In the genomic region with DNA sequence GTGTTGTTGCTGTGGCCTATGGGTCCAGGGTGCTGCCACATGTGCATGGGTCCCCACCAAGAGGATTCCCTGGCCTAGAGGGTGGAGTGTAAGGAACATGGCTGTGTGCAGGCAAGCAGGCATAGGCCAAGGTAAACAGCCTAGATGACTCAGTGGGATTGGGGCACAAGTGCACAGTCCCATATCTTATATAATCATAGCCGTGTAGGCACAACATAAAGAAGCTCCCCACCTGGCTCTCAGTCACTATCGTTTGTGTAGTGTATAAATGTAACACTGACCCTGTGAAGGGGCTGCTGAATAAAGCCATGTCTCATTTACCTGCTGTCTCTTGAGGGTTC, we compare ENCODE assay signal across 10 cellular contexts. TPM values are rescaled to one million over a fixed set of nuclear protein-coding genes. Genes with fewer than 3 reads are reported as not detected.
DNase-seq lines count a peak whose midpoint lies in the region; ATAC-seq and TF ChIP-seq lines count a peak whose summit lies in the region.
"Had no signal": no experiment of that assay in that cellular context is flagged by ENCODE, and none has a peak within 500 bp of the region (broad histone marks: within the 10 kb centered on the region; RNA-seq: fewer than 3 reads in every experiment).

No MANE protein-coding gene starts in this region.

- no peaks in the 10 kb centered on the region for H3K9me2 ChIP-seq in Loucy (replicated peaks; ENCODE audit: low read depth, low read length)

- ATAC-seq in T-helper 17 cell, result no peak

- peaks cover 5% of the 10 kb centered on the region for H3K4me1 Mint-ChIP-seq in T-helper 17 cell
- no peaks in the 10 kb centered on the region for H3K4me1 Mint-ChIP-seq in neural crest cell
- H3K4me1 Mint-ChIP-seq in activated T-helper 1 cell treated with anti-CD3 and anti-CD28 coated beads, Interleukin-12 subunit alpha, Interleukin-12 subunit beta, Interleukin-2, Interleukin-4 antibody, amounts not matched to agents 30 ng/mL and 10 ng/mL and 1 ng/mL, durations not matched to agents 14 hours and 24 hours and 36 hours (ENCODE audit: low read depth), result no peaks in the 10 kb centered on the region

- H3K9me3 ChIP-seq in Loucy (ENCODE audit: insufficient read depth, low read depth, low read length) (no peaks in the 10 kb centered on the region), T-helper 17 cell (ENCODE audit: control insufficient read depth, low read length, poor library complexity, severe bottlenecking) (no peaks in the 10 kb centered on the region)
- H3K9me3 ChIP-seq: HAP-1 had no signal

- no peaks in the 10 kb centered on the region for H3K27me3 Mint-ChIP-seq in T-helper 17 cell
- peaks cover 8% of the 10 kb centered on the region for H3K27me3 Mint-ChIP-seq in neural crest cell (ENCODE audit: low read depth)
- H3K27me3 Mint-ChIP-seq in activated T-helper 1 cell treated with anti-CD3 and anti-CD28 coated beads, Interleukin-12 subunit alpha, Interleukin-12 subunit beta, Interleukin-2, Interleukin-4 antibody, amounts not matched to agents 30 ng/mL and 10 ng/mL and 1 ng/mL, durations not matched to agents 14 hours and 24 hours and 36 hours (ENCODE audit: insufficient read depth), result no peaks in the 10 kb centered on the region
- H3K27me3 Mint-ChIP-seq: B cell; CD4-positive, alpha-beta memory T cell had no signal

- H3K79me2 ChIP-seq in Loucy (ENCODE audit: insufficient read depth, low read length), result no peaks in the 10 kb centered on the region

- TF ChIP-seq CTCF in Loucy (conservative IDR thresholded peaks at IDR 0.05; ENCODE audit: low read length), result no peak
- no peak for TF ChIP-seq CTCF in neural crest cell (conservative IDR thresholded peaks at IDR 0.05)

- H3K4me2 ChIP-seq in Loucy (ENCODE audit: low read depth, low read length, poor library complexity, severe bottlenecking), result no peak overlapping the region

- no peaks in the 10 kb centered on the region for H3K27me3 ChIP-seq in Loucy (ENCODE audit: insufficient read depth, low read length, poor library complexity, severe bottlenecking)

- no peak overlapping the region for H3K9ac ChIP-seq in Loucy (ENCODE audit: low read depth, low read length, poor library complexity, severe bottlenecking)

- no peaks in the 10 kb centered on the region for H3K9me3 Mint-ChIP-seq in neural crest cell
- H3K9me3 Mint-ChIP-seq in activated T-helper 1 cell treated with anti-CD3 and anti-CD28 coated beads, Interleukin-12 subunit alpha, Interleukin-12 subunit beta, Interleukin-2, Interleukin-4 antibody, amounts not matched to agents 30 ng/mL and 10 ng/mL and 1 ng/mL, durations not matched to agents 14 hours and 24 hours and 36 hours, result no peaks in the 10 kb centered on the region
- H3K9me3 Mint-ChIP-seq: CD4-positive, alpha-beta memory T cell had no signal

- H3K36me3 Mint-ChIP-seq in T-helper 17 cell (ENCODE audit: low read depth) (no peaks in the 10 kb centered on the region), neural crest cell (ENCODE audit: low read depth) (no peaks in the 10 kb centered on the region)
- no peaks in the 10 kb centered on the region for H3K36me3 Mint-ChIP-seq in activated T-helper 1 cell treated with anti-CD3 and anti-CD28 coated beads, Interleukin-12 subunit alpha, Interleukin-12 subunit beta, Interleukin-2, Interleukin-4 antibody, amounts not matched to agents 30 ng/mL and 10 ng/mL and 1 ng/mL, durations not matched to agents 14 hours and 24 hours and 36 hours (ENCODE audit: low read depth)
- H3K36me3 Mint-ChIP-seq: CD4-positive, alpha-beta memory T cell had no signal

- H3K4me3 ChIP-seq in Loucy (ENCODE audit: low read length, poor library complexity, severe bottlenecking), result no peak overlapping the region
- H3K4me3 ChIP-seq: HAP-1 had no signal

- H3K4me1 ChIP-seq in Loucy (ENCODE audit: insufficient read depth, low read length, poor library complexity, severe bottlenecking), result peaks cover 24% of the 10 kb centered on the region

- no peaks in the 10 kb centered on the region for H4K20me1 ChIP-seq in Loucy (ENCODE audit: insufficient read depth, low read length, poor library complexity, severe bottlenecking)

- no peak for DNase-seq in T-helper 17 cell
- DNase-seq in neural crest cell (ENCODE audit: low read depth, low spot score), result no peak
- no peak for DNase-seq in activated T-helper 1 cell treated with anti-CD3 and anti-CD28 coated beads, Interleukin-12 subunit alpha, Interleukin-12 subunit beta, Interleukin-2, Interleukin-4 antibody, amounts not matched to agents 30 ng/mL and 10 ng/mL and 1 ng/mL, durations not matched to agents 14 hours and 24 hours and 36 hours (ENCODE audit: low spot score)
- DNase-seq in amniotic stem cell (lab: John Stamatoyannopoulos, UW), result no peak
- DNase-seq: CD4-positive, alpha-beta memory T cell; DMS79; GOT3 had no signal

- H3K27ac Mint-ChIP-seq in T-helper 17 cell (no peak overlapping the region), neural crest cell (ENCODE audit: unreplicated experiment) (no peak overlapping the region)
- H3K27ac Mint-ChIP-seq in activated T-helper 1 cell treated with anti-CD3 and anti-CD28 coated beads, Interleukin-12 subunit alpha, Interleukin-12 subunit beta, Interleukin-2, Interleukin-4 antibody, amounts not matched to agents 30 ng/mL and 10 ng/mL and 1 ng/mL, durations not matched to agents 14 hours and 24 hours and 36 hours, result no peak overlapping the region
- H3K27ac Mint-ChIP-seq: B cell had no signal

- H3K36me3 ChIP-seq in Loucy (ENCODE audit: insufficient read depth, low read length), result no peaks in the 10 kb centered on the region
- H3K36me3 ChIP-seq: HAP-1 had no signal

- peak overlapping the region; percentile 52 for H3K4me3 Mint-ChIP-seq in T-helper 17 cell
- H3K4me3 Mint-ChIP-seq in neural crest cell, result peak overlapping the region; percentile 13
- no peak overlapping the region for H3K4me3 Mint-ChIP-seq in activated T-helper 1 cell treated with anti-CD3 and anti-CD28 coated beads, Interleukin-12 subunit alpha, Interleukin-12 subunit beta, Interleukin-2, Interleukin-4 antibody, amounts not matched to agents 30 ng/mL and 10 ng/mL and 1 ng/mL, durations not matched to agents 14 hours and 24 hours and 36 hours
- H3K4me3 Mint-ChIP-seq: B cell; CD4-positive, alpha-beta memory T cell had no signal

- peak overlapping the region; percentile 54; the same call in 1 of the 2 replicates for H2AFZ ChIP-seq in Loucy (ENCODE audit: low read length)

- intact Hi-C loops in activated T-helper 1 cell treated with anti-CD3 and anti-CD28 coated beads, Interleukin-12 subunit alpha, Interleukin-12 subunit beta, Interleukin-2, Interleukin-4 antibody, amounts not matched to agents 30 ng/mL and 10 ng/mL and 1 ng/mL, durations not matched to agents 14 hours and 24 hours and 36 hours (cut with micrococcal nuclease), result loop anchor here (5.0 kb wide), 1 partner anchor 250 kb away; no protein-coding TSS in a partner anchor

- H3F3A ChIP-seq in Loucy (ENCODE audit: low read depth), result 0 out of 2 replicates have a peak, but pooled peaks cover 2% of the 10 kb centered on the region

RNA-seq across cellular contexts. Expression of a gene that starts 15.7 kb away (rescaled TPM):
- total RNA-seq in T-helper 17 cell, result not detected
- total RNA-seq in neural crest cell, result not detected in 2 replicates
- total RNA-seq in activated T-helper 1 cell treated with anti-CD3 and anti-CD28 coated beads, Interleukin-12 subunit alpha, Interleukin-12 subunit beta, Interleukin-2, Interleukin-4 antibody, amounts not matched to agents 30 ng/mL and 10 ng/mL and 1 ng/mL, durations not matched to agents 14 hours and 24 hours and 36 hours, result not detected in 2 replicates
- total RNA-seq: B cell; CD4-positive, alpha-beta memory T cell had no signal

RNA-seq across cellular contexts. Expression of a gene that starts 19.1 kb away (rescaled TPM):
- not detected for total RNA-seq in T-helper 17 cell
- not detected in 2 replicates for total RNA-seq in neural crest cell
- total RNA-seq in activated T-helper 1 cell treated with anti-CD3 and anti-CD28 coated beads, Interleukin-12 subunit alpha, Interleukin-12 subunit beta, Interleukin-2, Interleukin-4 antibody, amounts not matched to agents 30 ng/mL and 10 ng/mL and 1 ng/mL, durations not matched to agents 14 hours and 24 hours and 36 hours, result not detected in 2 replicates
- total RNA-seq: B cell; CD4-positive, alpha-beta memory T cell had no signal

RNA-seq across cellular contexts. Expression of a gene that starts 34.6 kb away (rescaled TPM):
- total RNA-seq in T-helper 17 cell, result not detected
- total RNA-seq in neural crest cell, result not detected in 2 replicates
- total RNA-seq in activated T-helper 1 cell treated with anti-CD3 and anti-CD28 coated beads, Interleukin-12 subunit alpha, Interleukin-12 subunit beta, Interleukin-2, Interleukin-4 antibody, amounts not matched to agents 30 ng/mL and 10 ng/mL and 1 ng/mL, durations not matched to agents 14 hours and 24 hours and 36 hours, result not detected in 2 replicates
- total RNA-seq: B cell; CD4-positive, alpha-beta memory T cell had no signal

RNA-seq across cellular contexts. Expression of a gene that starts 46.0 kb away (rescaled TPM):
- total RNA-seq in T-helper 17 cell, result not detected
- not detected in 2 replicates for total RNA-seq in neural crest cell
- total RNA-seq in activated T-helper 1 cell treated with anti-CD3 and anti-CD28 coated beads, Interleukin-12 subunit alpha, Interleukin-12 subunit beta, Interleukin-2, Interleukin-4 antibody, amounts not matched to agents 30 ng/mL and 10 ng/mL and 1 ng/mL, durations not matched to agents 14 hours and 24 hours and 36 hours, result not detected in 2 replicates
- total RNA-seq: B cell; CD4-positive, alpha-beta memory T cell had no signal
